Comparison of ENCODE assay signal across 1 cellular context in genomic region chrX:40622741-40623536, GRCh38.
TF ChIP-seq lines count a peak whose summit lies in the region.

Gene MPC1L (plus strand): TSS chrX:40623428. CDS start chrX:40623566, 138 bp downstream.

TF ChIP-seq in H1, 55 proteins besides CTCF, POLR2A, EP300 and RAD21:
- TF ChIP-seq POLR2AphosphoS5 (IDR thresholded peaks at IDR 0.05; ENCODE audit: low read depth, low read length) (no peak), CHD7 (IDR thresholded peaks at IDR 0.05; ENCODE audit: insufficient replicate concordance, low read length) (no peak), CTBP2 (IDR thresholded peaks at IDR 0.05; ENCODE audit: borderline replicate concordance, insufficient read depth, insufficient read length, low read length) (no peak), SP2 (IDR thresholded peaks at IDR 0.05; ENCODE audit: low read length) (no peak), TBP (IDR thresholded peaks at IDR 0.05; ENCODE audit: low read depth, low read length) (no peak), BCL11A (IDR thresholded peaks at IDR 0.05; ENCODE audit: low read depth in 2 of 2, low read length in 2 of 2) (no peak), MAFK (IDR thresholded peaks at IDR 0.05; ENCODE audit: low read depth, low read length) (no peak), GTF2F1 (IDR thresholded peaks at IDR 0.05; ENCODE audit: borderline replicate concordance, low read depth, low read length) (no peak), YY1 (IDR thresholded peaks at IDR 0.05; ENCODE audit: low read depth, low read length) (no peak), EGR1 (IDR thresholded peaks at IDR 0.05; ENCODE audit: borderline replicate concordance, low read depth, low read length) (no peak), RBBP5 (IDR thresholded peaks at IDR 0.05; ENCODE audit: borderline replicate concordance, low read depth, low read length) (no peak), TAF7 (optimal IDR thresholded peaks at IDR 0.05; ENCODE audit: borderline replicate concordance, low read depth, low read length) (no peak), TAF1 (IDR thresholded peaks at IDR 0.05; ENCODE audit: low read depth, low read length) (no peak), CBX5 (IDR thresholded peaks at IDR 0.05; ENCODE audit: low read depth, low read length) (no peak)
TF ChIP-seq in H1: peak in this region for 0.
